16 cellular contexts compared by ENCODE assay signal in the genomic region with DNA sequence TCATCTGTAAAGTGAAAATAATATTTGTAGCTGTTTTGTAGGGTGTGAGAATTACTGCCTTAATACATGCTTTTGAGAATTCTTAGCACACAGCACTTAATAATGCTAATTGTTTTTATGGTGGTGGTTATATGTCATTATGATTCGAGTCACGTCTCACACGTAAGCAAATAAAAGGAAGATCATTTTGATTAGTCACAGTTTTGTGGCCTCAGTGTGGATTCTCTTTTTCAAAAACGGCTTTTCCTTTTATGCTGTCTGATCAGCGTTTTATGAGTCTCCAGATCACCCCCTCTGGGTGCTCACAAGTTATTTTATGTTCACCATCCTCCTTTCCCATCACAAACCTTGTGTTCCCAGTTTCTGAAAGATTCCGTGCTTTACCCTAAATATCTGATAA.
A peak's percentile ranks its signal among the peaks of the same experiment; 100 is the strongest.
DNase-seq lines count a peak whose midpoint lies in the region; ATAC-seq and TF ChIP-seq lines count a peak whose summit lies in the region.
"Had no signal": no experiment of that assay in that cellular context is flagged by ENCODE, and none has a peak within 500 bp of the region (broad histone marks: within the 10 kb centered on the region; RNA-seq: fewer than 3 reads in every experiment).

No MANE protein-coding gene starts in this region.

- H3K4me3 Mint-ChIP-seq in mesothelial cell of epicardium = no peak overlapping the region
- H3K4me3 Mint-ChIP-seq in type B pancreatic cell = no peak overlapping the region
- H3K4me3 Mint-ChIP-seq: B cell; CD4-positive, CD25-positive, alpha-beta regulatory T cell; CD8-positive, alpha-beta memory T cell had no signal

- H3K9me3 Mint-ChIP-seq in mesothelial cell of epicardium = no peaks in the 10 kb centered on the region
- no peaks in the 10 kb centered on the region for H3K9me3 Mint-ChIP-seq in type B pancreatic cell

- no peaks in the 10 kb centered on the region for H3K27me3 Mint-ChIP-seq in mesothelial cell of epicardium (ENCODE audit: low read depth)
- no peaks in the 10 kb centered on the region for H3K27me3 Mint-ChIP-seq in type B pancreatic cell
- H3K27me3 Mint-ChIP-seq: B cell; CD4-positive, CD25-positive, alpha-beta regulatory T cell; CD8-positive, alpha-beta memory T cell had no signal

- H3K9me3 ChIP-seq in SK-N-MC (ENCODE audit: low read depth, low read length) (no peaks in the 10 kb centered on the region), PC-3 (ENCODE audit: low read length) (peaks cover 29% of the 10 kb centered on the region)
- H3K9me3 ChIP-seq: BLaER1 treated with 17β-estradiol and CSF1 and Interleukin-3, amounts not matched to agents 10 nM and 100 nM had no signal

- CTCF ChIA-PET in PC-3 (lab: Charles Lee) = no interaction called here

- intact Hi-C loops in PC-3 (cut with micrococcal nuclease) = no loop called here

- DNase-seq in NCI-H1417 (lab: John Stamatoyannopoulos, UW) (peak in 2 of 3 experiments; percentile 3 to 42), NCI-H1417 treated with DMSO at 0.1 percent for 48 hours (lab: John Stamatoyannopoulos, UW) (no peak), SK-N-MC (ENCODE audit: low read depth, low spot score) (peak; percentile 37), mesothelial cell of epicardium (ENCODE audit: low spot score in 2 of 2, unreplicated experiment in 2 of 2) (no peak), PC-3 (no peak), CD1c-positive myeloid dendritic cell (ENCODE audit: extremely low spot score) (no peak), type B pancreatic cell (ENCODE audit: extremely low spot score, unreplicated experiment) (no peak)
- DNase-seq in stimulated activated naive CD4-positive, alpha-beta T cell treated with Interleukin-2 at 50 U/mL for 16 hours (lab: John Stamatoyannopoulos, UW) = no peak
- DNase-seq: CD4-positive, CD25-positive, alpha-beta regulatory T cell; CD8-positive, alpha-beta memory T cell; COR-L47; GM23248; HCEC 1CT had no signal

- H3K27ac Mint-ChIP-seq in mesothelial cell of epicardium (peak overlapping the region; percentile 0), type B pancreatic cell (no peak overlapping the region)
- H3K27ac Mint-ChIP-seq: B cell; CD4-positive, CD25-positive, alpha-beta regulatory T cell had no signal

- no peak overlapping the region for H3K4me2 ChIP-seq in PC-3 (ENCODE audit: low read length)
- H3K4me2 ChIP-seq: BLaER1 treated with 17β-estradiol and CSF1 and Interleukin-3, amounts not matched to agents 10 nM and 100 nM had no signal

- no peaks in the 10 kb centered on the region for H3F3A ChIP-seq in PC-3 (ENCODE audit: low read length, unreplicated experiment)

- H3K27ac ChIP-seq in SK-N-MC (no peak overlapping the region), PC-3 (ENCODE audit: low read length) (no peak overlapping the region)
- H3K27ac ChIP-seq: 22Rv1; BLaER1 treated with 17β-estradiol and CSF1 and Interleukin-3, amounts not matched to agents 10 nM and 100 nM; GM23248 had no signal

- H3K4me1 ChIP-seq in PC-3 (ENCODE audit: insufficient read depth, low read length) = no peaks in the 10 kb centered on the region
- H3K4me1 ChIP-seq: BLaER1 treated with 17β-estradiol and CSF1 and Interleukin-3, amounts not matched to agents 10 nM and 100 nM had no signal

- H3K9me2 ChIP-seq in PC-3 (replicated peaks; ENCODE audit: low read length) = no peaks in the 10 kb centered on the region

- no peaks in the 10 kb centered on the region for H4K20me1 ChIP-seq in PC-3 (ENCODE audit: low read length)
- H4K20me1 ChIP-seq: BLaER1 treated with 17β-estradiol and CSF1 and Interleukin-3, amounts not matched to agents 10 nM and 100 nM had no signal

- peaks cover 43% of the 10 kb centered on the region for H3K4me1 Mint-ChIP-seq in mesothelial cell of epicardium
- H3K4me1 Mint-ChIP-seq in type B pancreatic cell (ENCODE audit: unreplicated experiment) = peaks cover 24% of the 10 kb centered on the region
- H3K4me1 Mint-ChIP-seq: B cell; CD4-positive, CD25-positive, alpha-beta regulatory T cell; CD8-positive, alpha-beta memory T cell had no signal

- no TSS peak for BruUV-seq in PC-3 (replicated peaks; lab: Mats Ljungman, UMichigan)

- POLR2A ChIA-PET in PC-3 (lab: Charles Lee; ENCODE audit: unreplicated experiment) = no interaction called here

- ATAC-seq in PC-3 = no peak

- TF ChIP-seq CTCF in mesothelial cell of epicardium (IDR thresholded peaks at IDR 0.05; ENCODE audit: unreplicated experiment) (no peak), PC-3 (conservative IDR thresholded peaks at IDR 0.05; ENCODE audit: low read depth, low read length) (no peak), type B pancreatic cell (conservative IDR thresholded peaks at IDR 0.05) (no peak)

- 0 out of 2 replicates have a peak overlapping the region, but pooled peaks have one; percentile 28 for H3K4me3 ChIP-seq in SK-N-MC
- no peak overlapping the region for H3K4me3 ChIP-seq in PC-3 (ENCODE audit: low read length)
- H3K4me3 ChIP-seq: BLaER1 treated with 17β-estradiol and CSF1 and Interleukin-3, amounts not matched to agents 10 nM and 100 nM; GM23248 had no signal

- H3K36me3 Mint-ChIP-seq in mesothelial cell of epicardium (peaks cover 2% of the 10 kb centered on the region), type B pancreatic cell (no peaks in the 10 kb centered on the region)
- H3K36me3 Mint-ChIP-seq: CD4-positive, CD25-positive, alpha-beta regulatory T cell; CD8-positive, alpha-beta memory T cell had no signal

- H3K27me3 ChIP-seq in PC-3 (ENCODE audit: low read length) = no peaks in the 10 kb centered on the region
- H3K27me3 ChIP-seq: BLaER1 treated with 17β-estradiol and CSF1 and Interleukin-3, amounts not matched to agents 10 nM and 100 nM had no signal

- H3K79me2 ChIP-seq in PC-3 (ENCODE audit: low read length) = no peaks in the 10 kb centered on the region

- H3K36me3 ChIP-seq in SK-N-MC (ENCODE audit: insufficient read depth, low read length) (no peaks in the 10 kb centered on the region), PC-3 (ENCODE audit: low read depth, low read length) (no peaks in the 10 kb centered on the region)
- H3K36me3 ChIP-seq: BLaER1 treated with 17β-estradiol and CSF1 and Interleukin-3, amounts not matched to agents 10 nM and 100 nM had no signal

- H2AFZ ChIP-seq in PC-3 (ENCODE audit: low read length) = no peak overlapping the region
- H2AFZ ChIP-seq: GM23248 had no signal

- H3K9ac ChIP-seq in SK-N-MC (ENCODE audit: insufficient read length) = no peak overlapping the region
- no peak overlapping the region for H3K9ac ChIP-seq in PC-3 (ENCODE audit: low read length)
- H3K9ac ChIP-seq: BLaER1 treated with 17β-estradiol and CSF1 and Interleukin-3, amounts not matched to agents 10 nM and 100 nM; GM23248 had no signal

Comparison
In these comparisons a context has a peak if more than half of its experiments do, and no peak if none do; other contexts are left out.
1. DNase-seq: peak in NCI-H1417 (2 of 3) and SK-N-MC (single experiment); none in NCI-H1417 treated with DMSO at 0.1 percent for 48 hours (single experiment), mesothelial cell of epicardium (0 of 2), PC-3 (single experiment), CD1c-positive myeloid dendritic cell (single experiment), stimulated activated naive CD4-positive, alpha-beta T cell treated with Interleukin-2 at 50 U/mL for 16 hours (single experiment) and type B pancreatic cell (single experiment).